Comparison of ENCODE assay signal across 1 cellular context in genomic region chr16:85286066-85286712, GRCh38.
TF ChIP-seq lines count a peak whose summit lies in the region.

No MANE protein-coding gene starts in this region.

TF ChIP-seq in endothelial cell of umbilical vein, 7 proteins besides CTCF, POLR2A, EP300 and RAD21:
- TF ChIP-seq MAX (IDR thresholded peaks at IDR 0.05; ENCODE audit: insufficient read depth, insufficient read length) (no peak), GATA2 (IDR thresholded peaks at IDR 0.05; ENCODE audit: insufficient read depth, insufficient read length, low read depth, low read length) (no peak)
